1 cellular context compared by ENCODE assay signal in the genomic region with DNA sequence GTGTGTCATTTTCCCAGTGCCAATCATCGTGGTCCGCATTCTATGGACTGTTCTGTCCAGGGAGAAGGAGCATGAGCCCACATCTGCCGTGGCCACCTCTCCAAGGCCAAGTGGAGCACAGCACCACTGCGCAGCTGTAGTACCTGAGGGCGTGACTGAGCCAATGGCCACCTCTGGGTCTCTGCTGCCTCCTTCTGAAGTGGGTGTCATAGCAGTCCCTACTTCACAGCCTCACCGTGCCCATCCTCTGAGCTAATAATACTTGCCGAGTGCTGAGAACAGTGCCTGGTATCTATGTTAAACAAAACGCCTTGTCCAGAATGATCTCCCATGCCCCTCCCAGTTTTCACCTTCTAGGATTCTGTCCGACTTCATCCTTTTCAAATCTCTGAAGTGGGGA.
TF ChIP-seq lines count a peak whose summit lies in the region.

No MANE protein-coding gene starts in this region.

TF ChIP-seq in A549, 52 proteins besides CTCF, POLR2A, EP300 and RAD21 (continued from another document):
- TF ChIP-seq, protein P1, sequence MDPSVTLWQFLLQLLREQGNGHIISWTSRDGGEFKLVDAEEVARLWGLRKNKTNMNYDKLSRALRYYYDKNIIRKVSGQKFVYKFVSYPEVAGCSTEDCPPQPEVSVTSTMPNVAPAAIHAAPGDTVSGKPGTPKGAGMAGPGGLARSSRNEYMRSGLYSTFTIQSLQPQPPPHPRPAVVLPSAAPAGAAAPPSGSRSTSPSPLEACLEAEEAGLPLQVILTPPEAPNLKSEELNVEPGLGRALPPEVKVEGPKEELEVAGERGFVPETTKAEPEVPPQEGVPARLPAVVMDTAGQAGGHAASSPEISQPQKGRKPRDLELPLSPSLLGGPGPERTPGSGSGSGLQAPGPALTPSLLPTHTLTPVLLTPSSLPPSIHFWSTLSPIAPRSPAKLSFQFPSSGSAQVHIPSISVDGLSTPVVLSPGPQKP (IDR thresholded peaks at IDR 0.05; ENCODE audit: low read depth, low read length) = no peak
- TF ChIP-seq RFX5 (IDR thresholded peaks at IDR 0.05) = no peak
- TF ChIP-seq MAFK (IDR thresholded peaks at IDR 0.05; ENCODE audit: partially characterized antibody) = no peak
- no peak for TF ChIP-seq HOXB5 (CRISPR knock-in tag; IDR thresholded peaks at IDR 0.05)
- no peak for TF ChIP-seq FOXS1 (CRISPR knock-in tag; IDR thresholded peaks at IDR 0.05)
- no peak for TF ChIP-seq ZC3H11A (IDR thresholded peaks at IDR 0.05)
- no peak for TF ChIP-seq NR3C1 (IDR thresholded peaks at IDR 0.05)
- no peak for TF ChIP-seq CEBPB (IDR thresholded peaks at IDR 0.05)
- TF ChIP-seq TP53 (CRISPR knock-in tag; IDR thresholded peaks at IDR 0.05) = no peak
- TF ChIP-seq, protein P2, sequence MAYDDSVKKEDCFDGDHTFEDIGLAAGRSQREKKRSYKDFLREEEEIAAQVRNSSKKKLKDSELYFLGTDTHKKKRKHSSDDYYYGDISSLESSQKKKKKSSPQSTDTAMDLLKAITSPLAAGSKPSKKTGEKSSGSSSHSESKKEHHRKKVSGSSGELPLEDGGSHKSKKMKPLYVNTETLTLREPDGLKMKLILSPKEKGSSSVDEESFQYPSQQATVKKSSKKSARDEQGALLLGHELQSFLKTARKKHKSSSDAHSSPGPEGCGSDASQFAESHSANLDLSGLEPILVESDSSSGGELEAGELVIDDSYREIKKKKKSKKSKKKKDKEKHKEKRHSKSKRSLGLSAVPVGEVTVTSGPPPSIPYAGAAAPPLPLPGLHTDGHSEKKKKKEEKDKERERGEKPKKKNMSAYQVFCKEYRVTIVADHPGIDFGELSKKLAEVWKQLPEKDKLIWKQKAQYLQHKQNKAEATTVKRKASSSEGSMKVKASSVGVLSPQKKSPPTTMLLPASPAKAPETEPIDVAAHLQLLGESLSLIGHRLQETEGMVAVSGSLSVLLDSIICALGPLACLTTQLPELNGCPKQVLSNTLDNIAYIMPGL (CRISPR knock-in tag; IDR thresholded peaks at IDR 0.05; ENCODE audit: borderline replicate concordance) = no peak
- no peak for TF ChIP-seq FOSL2 (IDR thresholded peaks at IDR 0.05)
- TF ChIP-seq FOSL2 (CRISPR knock-in tag; IDR thresholded peaks at IDR 0.05) = no peak
